Comparison of ENCODE assay signal across 22 cellular contexts in the genomic region with DNA sequence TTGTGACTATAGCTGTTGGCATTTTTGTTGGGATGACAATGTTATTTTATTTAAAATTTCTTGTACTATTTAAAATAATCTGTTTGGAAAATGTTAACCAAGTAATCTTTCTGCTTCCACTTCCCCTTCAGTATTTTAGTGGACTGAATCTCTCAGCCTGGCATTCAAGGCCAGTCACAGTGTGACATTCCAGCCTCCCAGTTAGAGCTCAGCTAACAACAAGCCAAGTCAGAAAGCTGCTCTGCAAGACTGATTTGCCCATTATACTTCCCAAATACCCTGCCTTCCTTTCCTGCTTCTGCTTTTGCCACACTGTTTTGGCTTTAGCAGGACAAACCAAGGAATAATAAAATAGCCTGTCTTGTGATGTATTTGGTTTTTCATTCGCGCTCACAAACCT. TPM values are rescaled to one million over a fixed set of nuclear protein-coding genes. Genes with fewer than 3 reads are reported as not detected.
DNase-seq lines count a peak whose midpoint lies in the region; ATAC-seq, FAIRE-seq and TF ChIP-seq lines count a peak whose summit lies in the region.
"Had no signal": no experiment of that assay in that cellular context is flagged by ENCODE, and none has a peak within 500 bp of the region (broad histone marks: within the 10 kb centered on the region; RNA-seq: fewer than 3 reads in every experiment).

No MANE protein-coding gene starts in this region.

- H3K4me1 Mint-ChIP-seq in endodermal cell = peaks cover 11% of the 10 kb centered on the region

- H3K4me1 ChIP-seq in endodermal cell (ENCODE audit: control insufficient read depth, insufficient read depth, low read length) (no peaks in the 10 kb centered on the region), neuronal stem cell (ENCODE audit: control insufficient read depth in 2 of 2, insufficient read depth in 1 of 2, low read depth in 1 of 2, low read length in 2 of 2) (peaks cover 0 to 6% of the 10 kb centered on the region in 2 donors)

- H2BK12ac ChIP-seq in neuronal stem cell (ENCODE audit: low read length) = no peak overlapping the region

- H3K14ac ChIP-seq in neuronal stem cell (ENCODE audit: low read length) = no peak overlapping the region

- H3K18ac ChIP-seq in neuronal stem cell (ENCODE audit: low read length) = no peak overlapping the region

- no peaks in the 10 kb centered on the region for H3K36me3 ChIP-seq in endodermal cell (ENCODE audit: control insufficient read depth, insufficient read depth, low read length)
- no peaks in the 10 kb centered on the region for H3K36me3 ChIP-seq in neuronal stem cell (replicated peaks in 1 of 2; ENCODE audit: control insufficient read depth in 2 of 2, insufficient read depth in 2 of 2, low read length in 2 of 2)

- H3K4ac ChIP-seq in neuronal stem cell (ENCODE audit: low read length) = no peak overlapping the region

- H3K4me3 Mint-ChIP-seq in endodermal cell = no peak overlapping the region
- H3K4me3 Mint-ChIP-seq: CD4-positive, alpha-beta T cell had no signal

- no peak overlapping the region for H2BK5ac ChIP-seq in neuronal stem cell (ENCODE audit: low read length)

- WGBS in endodermal cell (ENCODE audit: insufficient coverage in 1 of 2, insufficient read length in 1 of 2), 2 experiments = 92 to 93% methylated on average over 2 of the region's 2 CpGs
- no CpG with 5 or more reads among the region's 2 CpGs for WGBS in neuronal stem cell (ENCODE audit: extremely low coverage in 2 of 2, insufficient read length in 2 of 2, insufficient replicate concordance in 1 of 2), 2 donors

- H3K4me3 ChIP-seq in endodermal cell (ENCODE audit: low read length) (no peak overlapping the region), neuronal stem cell (ENCODE audit: low read length in 2 of 2) (no peak overlapping the region)
- H3K4me3 ChIP-seq: K562 had no signal

- H3K23ac ChIP-seq in neuronal stem cell (ENCODE audit: low read depth, low read length, poor library complexity) = no peak overlapping the region

- H3K9me3 ChIP-seq in endodermal cell (ENCODE audit: control insufficient read depth, low read length) (no peaks in the 10 kb centered on the region), neuronal stem cell (replicated peaks in 1 of 2; ENCODE audit: control insufficient read depth in 2 of 2, insufficient read depth in 1 of 2, low read depth in 1 of 2, low read length in 2 of 2) (no peaks in the 10 kb centered on the region)
- H3K9me3 ChIP-seq: SK-N-SH had no signal

- H3K9ac ChIP-seq in endodermal cell (ENCODE audit: extremely low read depth, low read length, poor library complexity, severe bottlenecking) (no peak overlapping the region), neuronal stem cell (ENCODE audit: low read depth, low read length, poor library complexity) (no peak overlapping the region)
- H3K9ac ChIP-seq: SK-N-SH had no signal

- H2AFZ ChIP-seq in neuronal stem cell (ENCODE audit: low read length) = no peak overlapping the region

- H4K8ac ChIP-seq in neuronal stem cell (ENCODE audit: low read depth, low read length) = no peak overlapping the region

- no peak for TF ChIP-seq CTCF in endodermal cell (conservative IDR thresholded peaks at IDR 0.05)

- H3K36me3 Mint-ChIP-seq in endodermal cell (ENCODE audit: low read depth) = peaks cover 3% of the 10 kb centered on the region

- H4K91ac ChIP-seq in neuronal stem cell (ENCODE audit: low read depth, low read length, poor library complexity) = no peak overlapping the region

- DNase-seq in Ammon's horn (ENCODE audit: low spot score) (peak; percentile 24), H54 (ENCODE audit: insufficient read length, low spot score) (no peak), endodermal cell (peak; percentile 55), neuronal stem cell (ENCODE audit: low spot score) (no peak), activated T-cell treated with anti-CD3 and anti-CD28 coated beads for 4 hours (no peak), glomerular visceral epithelial cell (ENCODE audit: extremely low spot score) (no peak)
- DNase-seq: CD4-positive, alpha-beta T cell; COR-L47; DMS79; H7; MM.1S; NCI-H1105; NCI-H2081; NCI-H2171; NCI-H524 treated with DMSO at 0.1 percent for 48 hours; NCI-H82; SIG-M5; SK-N-SH had no signal

- peaks cover 9% of the 10 kb centered on the region for H3K27me3 Mint-ChIP-seq in endodermal cell (ENCODE audit: insufficient read depth)
- H3K27me3 Mint-ChIP-seq: CD4-positive, alpha-beta T cell had no signal

- no peak overlapping the region for H2BK15ac ChIP-seq in neuronal stem cell (ENCODE audit: low read length)

- peak; percentile 69 for FAIRE-seq in H54 (lab: Jason Lieb, UNC)
- FAIRE-seq: GM12891, K562 had no signal

- H3K79me1 ChIP-seq in neuronal stem cell (ENCODE audit: low read depth, low read length) = no peaks in the 10 kb centered on the region

- H2AK5ac ChIP-seq in neuronal stem cell (ENCODE audit: low read depth, low read length) = no peak overlapping the region

- H3K27ac ChIP-seq in endodermal cell (ENCODE audit: low read depth, low read length) (no peak overlapping the region), neuronal stem cell (replicated peaks; ENCODE audit: low read length) (peak overlapping the region; percentile 5)

- no peak overlapping the region for H2BK120ac ChIP-seq in neuronal stem cell (ENCODE audit: low read depth, low read length)

- no peak overlapping the region for H3K4me2 ChIP-seq in neuronal stem cell (ENCODE audit: insufficient read depth, low read length, poor library complexity, severe bottlenecking)
- H3K4me2 ChIP-seq: SK-N-SH had no signal

- H3K27ac Mint-ChIP-seq in endodermal cell = no peak overlapping the region
- H3K27ac Mint-ChIP-seq: CD4-positive, alpha-beta T cell had no signal

- no peak for TF ChIP-seq POLR2A in H54 (IDR thresholded peaks at IDR 0.05; ENCODE audit: low read depth, low read length)

- ATAC-seq in GM21576 (IDR thresholded peaks at IDR 0.05; ENCODE audit: unreplicated experiment) = no peak
- ATAC-seq: K562, Panc1 had no signal

- H3K27me3 ChIP-seq in endodermal cell (ENCODE audit: control insufficient read depth, insufficient read depth, low read length, poor library complexity, severe bottlenecking) = no peaks in the 10 kb centered on the region
- no peaks in the 10 kb centered on the region for H3K27me3 ChIP-seq in neuronal stem cell (ENCODE audit: control insufficient read depth in 3 of 3, insufficient read depth in 3 of 3, low read depth in 1 of 3, low read length in 3 of 3)

- H3K9me3 Mint-ChIP-seq in endodermal cell = no peaks in the 10 kb centered on the region
- H3K9me3 Mint-ChIP-seq: CD4-positive, alpha-beta T cell had no signal

RNA-seq across cellular contexts. Expression of gene BABAM2, which starts 52.6 kb away (rescaled TPM):
- 10 to 100 TPM; 36.4 to 40.9 TPM for total RNA-seq in endodermal cell
- polyA plus RNA-seq in endodermal cell (2013, experiment 1 of 2) = 29.7 TPM
- 28.5 TPM for polyA plus RNA-seq in endodermal cell (2013, experiment 2 of 2)
- polyA plus RNA-seq in neuronal stem cell (2013, experiment 1 of 2) = 30.8 TPM
- polyA plus RNA-seq in neuronal stem cell (2013, experiment 2 of 2) = 29.5 TPM

RNA-seq across cellular contexts. Expression of gene RBKS, which starts 53.0 kb away (rescaled TPM):
- total RNA-seq in endodermal cell = 1 to 10 TPM; 4.4 to 4.9 TPM
- polyA plus RNA-seq in endodermal cell (2013, experiment 1 of 2) = 1.6 TPM
- polyA plus RNA-seq in endodermal cell (2013, experiment 2 of 2) = 1.2 TPM
- 2.4 TPM for polyA plus RNA-seq in neuronal stem cell (2013, experiment 1 of 2)
- 2.5 TPM for polyA plus RNA-seq in neuronal stem cell (2013, experiment 2 of 2)

Comparison
In these comparisons a context has a peak if more than half of its experiments do, and no peak if none do; other contexts are left out.
1. DNase-seq: peak in Ammon's horn (single experiment) and endodermal cell (single experiment); none in H54 (single experiment), neuronal stem cell (single experiment), activated T-cell treated with anti-CD3 and anti-CD28 coated beads for 4 hours (single experiment) and glomerular visceral epithelial cell (single experiment).